In genomic region chr19:57563547-57563946, GRCh38 we compare ENCODE assay signal across 35 cellular contexts. TPM values are rescaled to one million over a fixed set of nuclear protein-coding genes. Genes with fewer than 3 reads are reported as not detected.
"Had no signal": no experiment of that assay in that cellular context is flagged by ENCODE, and none has a peak within 500 bp of the region (broad histone marks: within the 10 kb centered on the region; RNA-seq: fewer than 3 reads in every experiment).

No MANE protein-coding gene starts in this region.

- H3K4me2 ChIP-seq: PC-9 had no signal

- H3K27ac ChIP-seq: PC-9, RWPE1, VCaP had no signal

- H3K4me3 ChIP-seq: PC-9 had no signal

- ATAC-seq: activated naive CD8-positive, alpha-beta T cell treated with anti-CD3 and anti-CD28 coated beads, Interleukin-2, amount 50 U/mL, for 24 hours; activated T-cell treated with anti-CD3 and anti-CD28 coated beads, Interleukin-2, amount 50 U/mL, for 4 hours; Right ventricle myocardium inferior; SK-N-SH treated with all-trans-retinoic acid at 6 μM for 48 hours; T-cell had no signal

- FAIRE-seq: bronchial epithelial cell, RCC 7860 had no signal

- DNase-seq: activated B cell treated with CpG ODN at 0.5 μM for 24 hours; activated CD4-positive, alpha-beta memory T cell treated with anti-CD3 and anti-CD28 coated beads for 36 hours; activated CD4-positive, alpha-beta T cell treated with anti-CD3 and anti-CD28 coated beads for 4 hours; activated CD4-positive, alpha-beta T cell treated with anti-CD3 and anti-CD28 coated beads, Interleukin-2, amount 50 U/mL, for 1 hour; activated CD4-positive, CD25-positive, alpha-beta regulatory T cell treated with anti-CD3 and anti-CD28 coated beads, Interleukin-2, amount 50 U/mL, for 72 hours; activated CD8-positive, alpha-beta memory T cell treated with anti-CD3 and anti-CD28 coated beads, Interleukin-2, amount 50 U/mL, for 4 hours; activated naive CD4-positive, alpha-beta T cell treated with anti-CD3 and anti-CD28 coated beads, Interleukin-2, amount 10 ng/mL, durations not matched to agents 7 days and 5 days; activated naive CD8-positive, alpha-beta T cell treated with anti-CD3 and anti-CD28 coated beads, Interleukin-2, amount 50 U/mL, for 24 hours; activated T-cell treated with anti-CD3 and anti-CD28 coated beads for 4 hours; activated T-cell treated with anti-CD3 and anti-CD28 coated beads, Interleukin-2, amount 50 U/mL, for 4 hours; anterior cingulate cortex; caudate nucleus; cerebellar nuclear complex; MM.1S; MV-4-11; NCI-H1092; NCI-H1436 treated with DMSO at 0.1 percent for 48 hours; NCI-H1694 treated with DMSO at 0.1 percent for 48 hours; NCI-H2029; NCI-H345; NCI-H526; NCI-H748 treated with DMSO at 0.1 percent for 48 hours; NK-92 treated with Interleukin-12 subunit alpha and Interleukin-12 subunit beta, amount 100 ng/mL, for 24 hours; PC-9; SIG-M5; T-cell; T-helper 2 cell; T-helper 9 cell had no signal

RNA-seq across cellular contexts. Expression of gene ZIK1, which starts 20.4 kb away (rescaled TPM):
- total RNA-seq: NCI-H460 had no signal
